ENCODE assay signal across 11 cellular contexts in genomic region chr14:91369628-91370445, GRCh38. TPM values are rescaled to one million over a fixed set of nuclear protein-coding genes. Genes with fewer than 3 reads are reported as not detected.
DNase-seq lines count a peak whose midpoint lies in the region; ATAC-seq, FAIRE-seq and TF ChIP-seq lines count a peak whose summit lies in the region.
"Had no signal": no experiment of that assay in that cellular context is flagged by ENCODE, and none has a peak within 500 bp of the region (broad histone marks: within the 10 kb centered on the region; RNA-seq: fewer than 3 reads in every experiment).

No MANE protein-coding gene starts in this region.

- TF ChIP-seq CTCF in H1 (IDR thresholded peaks at IDR 0.05; ENCODE audit: control extremely low read depth in 1 of 3, insufficient read depth in 1 of 3, low read depth in 1 of 3, low read length in 3 of 3), result no peak

- WGBS in H1 (ENCODE audit: extremely low coverage in 1 of 2, insufficient coverage in 1 of 2, insufficient read length in 1 of 2, insufficient replicate concordance in 2 of 2, low coverage in 1 of 2, low lambda C conversion rate in 2 of 2, missing lambda C conversion rate in 1 of 2), 2 experiments, result 84% methylated on average over 22 of the region's 24 CpGs; no CpG with 5 or more reads in 1 of the 2 experiments

- TF ChIP-seq EP300 in H1 (IDR thresholded peaks at IDR 0.05; ENCODE audit: borderline replicate concordance in 1 of 2, low read depth in 2 of 2, low read length in 2 of 2), result no peak

- H3K9me3 Mint-ChIP-seq in stimulated activated naive B cell treated with anti-CD40 and anti-IgM and Interleukin-4, amounts not matched to agents 10 μg/mL and 1 μg/mL and 100 μg/mL, for 72 hours, result no peaks in the 10 kb centered on the region

- H3K27ac Mint-ChIP-seq in stimulated activated naive B cell treated with anti-CD40 and anti-IgM and Interleukin-4, amounts not matched to agents 10 μg/mL and 1 μg/mL and 100 μg/mL, for 72 hours, result peak overlapping the region; percentile 83

- H3K56ac ChIP-seq in H1 (replicated peaks; ENCODE audit: insufficient read length, low read depth, low read length), result no peak overlapping the region

- no peak for FAIRE-seq in H1 (lab: Jason Lieb, UNC)

- 0 out of 2 replicates have a peak overlapping the region, but pooled peaks have one; percentile 38 for H3K18ac ChIP-seq in H1 (ENCODE audit: extremely low read depth, low read length)

- no peaks in the 10 kb centered on the region for H3K27me3 ChIP-seq in SJCRH30
- no peaks in the 10 kb centered on the region for H3K27me3 ChIP-seq in H1 (replicated peaks in 1 of 4; ENCODE audit: control insufficient read depth in 3 of 4, extremely low read depth in 1 of 4, insufficient read depth in 3 of 4, low read length in 3 of 4)
- H3K27me3 ChIP-seq: testis had no signal

- H3K79me1 ChIP-seq in H1 (ENCODE audit: low read depth, low read length), result peaks cover 34% of the 10 kb centered on the region

- H3K23ac ChIP-seq in H1 (ENCODE audit: insufficient read length), result no peak overlapping the region

- H3K4ac ChIP-seq in H1 (replicated peaks; ENCODE audit: insufficient read length, low read depth, low read length), result no peak overlapping the region

- H3K27me3 Mint-ChIP-seq in stimulated activated naive B cell treated with anti-CD40 and anti-IgM and Interleukin-4, amounts not matched to agents 10 μg/mL and 1 μg/mL and 100 μg/mL, for 72 hours, result no peaks in the 10 kb centered on the region

- H2BK120ac ChIP-seq in H1 (replicated peaks; ENCODE audit: low read depth, low read length), result no peak overlapping the region

- H3K27ac ChIP-seq in SJCRH30 (0 out of 2 replicates have a peak overlapping the region, but pooled peaks have one; percentile 5), H1 (ENCODE audit: low read depth, low read length) (no peak overlapping the region)
- H3K27ac ChIP-seq: 22Rv1, testis had no signal

- H2BK20ac ChIP-seq in H1 (ENCODE audit: low read length), result no peak overlapping the region

- DNase-seq in NCI-H1105 treated with DMSO at 0.1 percent for 48 hours (lab: John Stamatoyannopoulos, UW) (peak; percentile 17), NCI-H1105 (lab: John Stamatoyannopoulos, UW) (no peak), SJCRH30 (peak; percentile 48 to 69), H1 (ENCODE audit: low read depth in 1 of 2, low spot score in 2 of 2) (no peak), T1000 (lab: John Stamatoyannopoulos, UW) (no peak), sciatic nerve (ENCODE audit: low spot score) (no peak)
- DNase-seq in stimulated activated naive B cell treated with anti-CD40 and anti-IgM and Interleukin-4, amounts not matched to agents 10 μg/mL and 1 μg/mL and 100 μg/mL, for 72 hours, result no peak
- DNase-seq: kidney glomerular epithelial cell, testis had no signal

- POLR2A ChIA-PET in H1 (lab: Charles Lee; ENCODE audit: partially characterized antibody), result interaction anchor here (0.9 to 1.8 kb wide), 3 partner anchors 9 to 44 kb away, joined by 3 to 4 read pairs (median 4); no protein-coding TSS in a partner anchor

- peaks cover 26 to 39% of the 10 kb centered on the region in 2 experiments for H4K20me1 ChIP-seq in H1 (replicated peaks in 1 of 2; ENCODE audit: control insufficient read depth in 1 of 2, insufficient read depth in 2 of 2, low read length in 2 of 2)

- no peak overlapping the region for H3K4me3 Mint-ChIP-seq in stimulated activated naive B cell treated with anti-CD40 and anti-IgM and Interleukin-4, amounts not matched to agents 10 μg/mL and 1 μg/mL and 100 μg/mL, for 72 hours

- no peak overlapping the region for H4K5ac ChIP-seq in H1 (ENCODE audit: insufficient read length, low read depth, low read length)

- H3K79me2 ChIP-seq in H1 (ENCODE audit: control insufficient read depth in 1 of 2, insufficient read depth in 2 of 2, low read length in 2 of 2), result peaks cover 0 to 89% of the 10 kb centered on the region in 2 experiments; a peak in 3 of 4 replicates

- H3K36me3 ChIP-seq in SJCRH30 (no peaks in the 10 kb centered on the region), H1 (ENCODE audit: control insufficient read depth in 2 of 4, insufficient read depth in 4 of 4, low read length in 3 of 4) (no peaks in the 10 kb centered on the region)

- intact Hi-C loops in sciatic nerve (cut with DNase I), result no loop called here

- no peak overlapping the region for H2BK12ac ChIP-seq in H1 (ENCODE audit: low read depth, low read length)

- no peak overlapping the region for H4K91ac ChIP-seq in H1 (replicated peaks; ENCODE audit: insufficient read length, low read length)

- TF ChIP-seq POLR2A in H1 (IDR thresholded peaks at IDR 0.05; ENCODE audit: control extremely low read depth in 1 of 2, low read depth in 2 of 2, low read length in 2 of 2), result no peak

- H2AFZ ChIP-seq in H1 (ENCODE audit: low read length), result no peak overlapping the region

- H2BK15ac ChIP-seq in H1 (ENCODE audit: low read length), result no peak overlapping the region

- TF ChIP-seq RAD21 in H1 (IDR thresholded peaks at IDR 0.05 in 1 of 2, conservative IDR thresholded peaks at IDR 0.05 in 1 of 2; ENCODE audit: low read depth in 2 of 2, low read length in 2 of 2), result no peak

- H3K9me3 ChIP-seq in SJCRH30 (replicated peaks) (no peaks in the 10 kb centered on the region), H1 (ENCODE audit: insufficient read depth in 2 of 2, low read depth in 1 of 2, low read length in 1 of 2) (no peaks in the 10 kb centered on the region)
- H3K9me3 ChIP-seq: testis had no signal

- peaks cover 11 to 24% of the 10 kb centered on the region in 2 donors for H3K36me3 Mint-ChIP-seq in stimulated activated naive B cell treated with anti-CD40 and anti-IgM and Interleukin-4, amounts not matched to agents 10 μg/mL and 1 μg/mL and 100 μg/mL, for 72 hours

- H3K4me3 ChIP-seq in SJCRH30 (peak overlapping the region; percentile 18), H1 (ENCODE audit: extremely low read depth in 1 of 4, insufficient read depth in 2 of 4, low read depth in 3 of 4, low read length in 4 of 4) (no peak overlapping the region)
- H3K4me3 ChIP-seq: testis had no signal

- H2AK5ac ChIP-seq in H1 (ENCODE audit: low read depth, low read length), result no peak overlapping the region; the same call in 1 of the 2 replicates

- H3K9ac ChIP-seq in H1 (replicated peaks in 1 of 4; ENCODE audit: extremely low read depth in 1 of 4, low read depth in 3 of 4, low read length in 3 of 4), result no peak overlapping the region; a peak in 1 of 7 replicates

- H4K8ac ChIP-seq in H1 (ENCODE audit: extremely low read depth, insufficient read depth, low read length), result peak overlapping the region; percentile 22; the same call in 1 of the 2 replicates

- no peak overlapping the region for H3K14ac ChIP-seq in H1 (ENCODE audit: insufficient read length)

- no peak for ATAC-seq in stimulated activated naive B cell treated with anti-CD40 and anti-IgM and Interleukin-4, amounts not matched to agents 10 μg/mL and 1 μg/mL and 100 μg/mL, for 72 hours (replicated peaks)
- no peak for ATAC-seq in GM18519 (IDR thresholded peaks at IDR 0.05; ENCODE audit: low FRiP score, unreplicated experiment)
- ATAC-seq in sciatic nerve, result no peak

- H3K4me1 Mint-ChIP-seq in stimulated activated naive B cell treated with anti-CD40 and anti-IgM and Interleukin-4, amounts not matched to agents 10 μg/mL and 1 μg/mL and 100 μg/mL, for 72 hours, result peaks cover 73 to 98% of the 10 kb centered on the region in 2 donors

- H3K4me1 ChIP-seq in SJCRH30 (peaks cover 33% of the 10 kb centered on the region), H1 (replicated peaks in 1 of 4; ENCODE audit: control insufficient read depth in 3 of 4, insufficient read depth in 4 of 4, low read length in 3 of 4) (peaks cover 11 to 33% (median 19%) of the 10 kb centered on the region in 4 experiments)

- no peak overlapping the region for H2BK5ac ChIP-seq in H1 (ENCODE audit: low read depth, low read length)

- no peaks in the 10 kb centered on the region for H3K23me2 ChIP-seq in H1 (ENCODE audit: low read depth, low read length)

- H3K4me2 ChIP-seq in H1 (ENCODE audit: insufficient read depth in 1 of 2, low read depth in 2 of 2, low read length in 2 of 2), result no peak overlapping the region

- CTCF ChIA-PET in H1 (lab: Charles Lee; ENCODE audit: partially characterized antibody), result interaction anchor here (1.0 to 1.6 kb wide), 5 partner anchors 12 to 45 kb away, joined by 3 to 5 read pairs (median 3); no protein-coding TSS in a partner anchor

TF ChIP-seq in H1, 55 proteins besides CTCF, POLR2A, EP300 and RAD21 (continues in another document):
- TF ChIP-seq TCF12 (IDR thresholded peaks at IDR 0.05; ENCODE audit: low read depth, low read length), result no peak
- TF ChIP-seq GABPA (IDR thresholded peaks at IDR 0.05; ENCODE audit: borderline replicate concordance, insufficient read depth, low read length), result no peak
- TF ChIP-seq NRF1 (IDR thresholded peaks at IDR 0.05; ENCODE audit: low read depth, low read length), result no peak
- TF ChIP-seq, protein P1, sequence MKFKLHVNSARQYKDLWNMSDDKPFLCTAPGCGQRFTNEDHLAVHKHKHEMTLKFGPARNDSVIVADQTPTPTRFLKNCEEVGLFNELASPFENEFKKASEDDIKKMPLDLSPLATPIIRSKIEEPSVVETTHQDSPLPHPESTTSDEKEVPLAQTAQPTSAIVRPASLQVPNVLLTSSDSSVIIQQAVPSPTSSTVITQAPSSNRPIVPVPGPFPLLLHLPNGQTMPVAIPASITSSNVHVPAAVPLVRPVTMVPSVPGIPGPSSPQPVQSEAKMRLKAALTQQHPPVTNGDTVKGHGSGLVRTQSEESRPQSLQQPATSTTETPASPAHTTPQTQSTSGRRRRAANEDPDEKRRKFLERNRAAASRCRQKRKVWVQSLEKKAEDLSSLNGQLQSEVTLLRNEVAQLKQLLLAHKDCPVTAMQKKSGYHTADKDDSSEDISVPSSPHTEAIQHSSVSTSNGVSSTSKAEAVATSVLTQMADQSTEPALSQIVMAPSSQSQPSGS (IDR thresholded peaks at IDR 0.05; ENCODE audit: low read length), result no peak
- no peak for TF ChIP-seq ZNF274 (IDR thresholded peaks at IDR 0.05; ENCODE audit: borderline replicate concordance, extremely low read depth, low read length)
- TF ChIP-seq TEAD4 (IDR thresholded peaks at IDR 0.05; ENCODE audit: low read depth, low read length), result no peak
- no peak for TF ChIP-seq HDAC2 (IDR thresholded peaks at IDR 0.05; ENCODE audit: borderline replicate concordance in 1 of 2, low read depth in 2 of 2, low read length in 2 of 2)
- TF ChIP-seq GTF2F1 (IDR thresholded peaks at IDR 0.05; ENCODE audit: borderline replicate concordance, low read depth, low read length), result no peak
- TF ChIP-seq SIRT6 (IDR thresholded peaks at IDR 0.05; ENCODE audit: low read length), result no peak

RNA-seq across cellular contexts. Expression of gene CCDC88C, which starts 47.8 kb away (rescaled TPM):
- total RNA-seq in SJCRH30 (2014; rRNA removed; shearing (Covaris generic)), result 8.9 TPM in 2 replicates
- 55.4 and 57.7 TPM in 2 replicates for total RNA-seq in H1 (2021; fragmentation: NEBNext Ultra II Directional; extraction: Animal tissue kit (Norgen Biotek cat#: 25700))
- polyA plus RNA-seq in H1 (2011; rRNA removed), result 10.3 and 19.5 TPM in 2 replicates
- 17.7 TPM for polyA plus RNA-seq in H1 (2011; cell fraction: cytosol; rRNA removed)
- 46.9 TPM for polyA plus RNA-seq in H1 (2011; cell fraction: nucleus; rRNA removed)
- polyA plus RNA-seq in H1 (2012, experiment 1 of 2), result 23.7 to 30.8 TPM (median 27.7 TPM) in 4 replicates
- 10.5 TPM for polyA plus RNA-seq in H1 (2012, experiment 2 of 2)
- polyA plus RNA-seq in H1 (2013, experiment 1 of 2), result 23.3 TPM
- 22.6 TPM for polyA plus RNA-seq in H1 (2013, experiment 2 of 2)
- polyA minus RNA-seq in H1 (2011; rRNA and poly(A)+ RNA removed), result 41.4 and 42.2 TPM in 2 replicates
- 27.2 TPM for polyA minus RNA-seq in H1 (2011; cell fraction: cytosol; rRNA and poly(A)+ RNA removed)
- 64.1 TPM for polyA minus RNA-seq in H1 (2011; cell fraction: nucleus; rRNA and poly(A)+ RNA removed)
- total RNA-seq in sciatic nerve, result 16.2 TPM

Comparison
In these comparisons a context has a peak if more than half of its experiments do, and no peak if none do; other contexts are left out.
1. DNase-seq: peak in NCI-H1105 treated with DMSO at 0.1 percent for 48 hours (single experiment) and SJCRH30 (2 of 2); none in NCI-H1105 (single experiment), H1 (0 of 2), stimulated activated naive B cell treated with anti-CD40 and anti-IgM and Interleukin-4, amounts not matched to agents 10 μg/mL and 1 μg/mL and 100 μg/mL, for 72 hours (single experiment), T1000 (single experiment) and sciatic nerve (single experiment).